ENCODE assay signal across 8 cellular contexts in genomic region chr22:24894220-24894975, GRCh38. TPM values are rescaled to one million over a fixed set of nuclear protein-coding genes. Genes with fewer than 3 reads are reported as not detected.
DNase-seq lines count a peak whose midpoint lies in the region; ATAC-seq, FAIRE-seq and TF ChIP-seq lines count a peak whose summit lies in the region.

No MANE protein-coding gene starts in this region.

- ATAC-seq in lower lobe of right lung, result peak; percentile 95 to 96
- no peak for ATAC-seq in activated naive CD4-positive, alpha-beta T cell treated with anti-CD3 and anti-CD28 coated beads, Interleukin-2, amount 50 U/mL, for 72 hours
- ATAC-seq in GM21367 (IDR thresholded peaks at IDR 0.05; ENCODE audit: unreplicated experiment), result no peak

- H3K27me3 ChIP-seq in lower lobe of right lung (ENCODE audit: low read depth), result no peaks in the 10 kb centered on the region

- no peaks in the 10 kb centered on the region for H3K36me3 ChIP-seq in lower lobe of right lung

- CTCF ChIA-PET in activated CD4-positive, alpha-beta memory T cell treated with anti-CD3 and anti-CD28 coated beads, Interleukin-2, amount 10 ng/mL, durations not matched to agents 7 days and 5 days (lab: Charles Lee), result no interaction called here

- peak; percentile 76 for DNase-seq in H54 (ENCODE audit: insufficient read length, low spot score)
- DNase-seq in NCI-H748 treated with DMSO at 0.1 percent for 48 hours (lab: John Stamatoyannopoulos, UW), result peak; percentile 83
- peak; percentile 95 for DNase-seq in coronary artery (ENCODE audit: low spot score)
- peak; percentile 88 for DNase-seq in lower lobe of right lung
- no peak for DNase-seq in activated naive CD4-positive, alpha-beta T cell treated with anti-CD3 and anti-CD28 coated beads, Interleukin-2, amount 50 U/mL, for 72 hours (ENCODE audit: low spot score in 2 of 2)
- no peak for DNase-seq in stimulated activated CD4-positive, alpha-beta T cell treated with anti-CD3 and anti-CD28 coated beads, Interleukin-2, amount 100 ng/mL, for 24 hours
- no peak for DNase-seq in activated CD4-positive, alpha-beta memory T cell treated with anti-CD3 and anti-CD28 coated beads, Interleukin-2, amount 10 ng/mL, durations not matched to agents 7 days and 5 days

- H3K27ac ChIP-seq in coronary artery, result peak overlapping the region; percentile 81 to 86
- peak overlapping the region; percentile 79 for H3K27ac ChIP-seq in lower lobe of right lung

- intact Hi-C loops in lower lobe of right lung (cut with DNase I), result no loop called here

- TF ChIP-seq CTCF in coronary artery (IDR thresholded peaks at IDR 0.05) (no peak), lower lobe of right lung (IDR thresholded peaks at IDR 0.05) (no peak)

- no peak overlapping the region for H3K27ac Mint-ChIP-seq in activated naive CD4-positive, alpha-beta T cell treated with anti-CD3 and anti-CD28 coated beads, Interleukin-2, amount 50 U/mL, for 72 hours
- H3K27ac Mint-ChIP-seq in activated CD4-positive, alpha-beta memory T cell treated with anti-CD3 and anti-CD28 coated beads, Interleukin-2, amount 10 ng/mL, durations not matched to agents 7 days and 5 days, result no peak overlapping the region

- no peaks in the 10 kb centered on the region for H3K4me1 Mint-ChIP-seq in activated CD4-positive, alpha-beta memory T cell treated with anti-CD3 and anti-CD28 coated beads, Interleukin-2, amount 10 ng/mL, durations not matched to agents 7 days and 5 days

- no peaks in the 10 kb centered on the region for H3K27me3 Mint-ChIP-seq in activated CD4-positive, alpha-beta memory T cell treated with anti-CD3 and anti-CD28 coated beads, Interleukin-2, amount 10 ng/mL, durations not matched to agents 7 days and 5 days

- no peak for TF ChIP-seq POLR2A in H54 (IDR thresholded peaks at IDR 0.05; ENCODE audit: low read depth, low read length)

- peak; percentile 93 for FAIRE-seq in H54 (lab: Jason Lieb, UNC)

- POLR2A ChIA-PET in activated CD4-positive, alpha-beta memory T cell treated with anti-CD3 and anti-CD28 coated beads, Interleukin-2, amount 10 ng/mL, durations not matched to agents 7 days and 5 days (lab: Charles Lee), result no interaction called here

- H3K4me3 ChIP-seq in coronary artery (peak overlapping the region; percentile 49), lower lobe of right lung (no peak overlapping the region)

- no peaks in the 10 kb centered on the region for H3K9me3 Mint-ChIP-seq in activated naive CD4-positive, alpha-beta T cell treated with anti-CD3 and anti-CD28 coated beads, Interleukin-2, amount 50 U/mL, for 72 hours
- H3K9me3 Mint-ChIP-seq in activated CD4-positive, alpha-beta memory T cell treated with anti-CD3 and anti-CD28 coated beads, Interleukin-2, amount 10 ng/mL, durations not matched to agents 7 days and 5 days, result no peaks in the 10 kb centered on the region

- H3K4me3 Mint-ChIP-seq in activated CD4-positive, alpha-beta memory T cell treated with anti-CD3 and anti-CD28 coated beads, Interleukin-2, amount 10 ng/mL, durations not matched to agents 7 days and 5 days, result no peak overlapping the region

- no peaks in the 10 kb centered on the region for H3K36me3 Mint-ChIP-seq in activated naive CD4-positive, alpha-beta T cell treated with anti-CD3 and anti-CD28 coated beads, Interleukin-2, amount 50 U/mL, for 72 hours
- H3K36me3 Mint-ChIP-seq in activated CD4-positive, alpha-beta memory T cell treated with anti-CD3 and anti-CD28 coated beads, Interleukin-2, amount 10 ng/mL, durations not matched to agents 7 days and 5 days (ENCODE audit: low read depth), result no peaks in the 10 kb centered on the region

- no peaks in the 10 kb centered on the region for H3K9me3 ChIP-seq in lower lobe of right lung

- peaks cover 15% of the 10 kb centered on the region for H3K4me1 ChIP-seq in lower lobe of right lung

RNA-seq across cellular contexts. Expression of gene LHFPL7, which starts 52.1 kb away (rescaled TPM):
- not detected for total RNA-seq in lower lobe of right lung
- total RNA-seq in activated naive CD4-positive, alpha-beta T cell treated with anti-CD3 and anti-CD28 coated beads, Interleukin-2, amount 50 U/mL, for 72 hours, result not detected
- total RNA-seq in activated CD4-positive, alpha-beta memory T cell treated with anti-CD3 and anti-CD28 coated beads, Interleukin-2, amount 10 ng/mL, durations not matched to agents 7 days and 5 days, result not detected

RNA-seq across cellular contexts. Expression of gene KIAA1671, which starts 58.1 kb away (rescaled TPM):
- total RNA-seq in lower lobe of right lung, result 40.7 TPM
- total RNA-seq in activated naive CD4-positive, alpha-beta T cell treated with anti-CD3 and anti-CD28 coated beads, Interleukin-2, amount 50 U/mL, for 72 hours, result 10 to 100 TPM in 1 of 2 donors, 1 to 10 TPM in 1; 2.0 to 22.0 TPM
- 10 to 100 TPM; 35.0 to 35.5 TPM for total RNA-seq in activated CD4-positive, alpha-beta memory T cell treated with anti-CD3 and anti-CD28 coated beads, Interleukin-2, amount 10 ng/mL, durations not matched to agents 7 days and 5 days

Comparison
In these comparisons a context has a peak if more than half of its experiments do, and no peak if none do; other contexts are left out.
1. DNase-seq: peak in H54 (single experiment), NCI-H748 treated with DMSO at 0.1 percent for 48 hours (single experiment), coronary artery (single experiment) and lower lobe of right lung (single experiment); none in activated naive CD4-positive, alpha-beta T cell treated with anti-CD3 and anti-CD28 coated beads, Interleukin-2, amount 50 U/mL, for 72 hours (0 of 2), stimulated activated CD4-positive, alpha-beta T cell treated with anti-CD3 and anti-CD28 coated beads, Interleukin-2, amount 100 ng/mL, for 24 hours (0 of 2) and activated CD4-positive, alpha-beta memory T cell treated with anti-CD3 and anti-CD28 coated beads, Interleukin-2, amount 10 ng/mL, durations not matched to agents 7 days and 5 days (single experiment).
2. ATAC-seq: peak in lower lobe of right lung (2 of 2); none in activated naive CD4-positive, alpha-beta T cell treated with anti-CD3 and anti-CD28 coated beads, Interleukin-2, amount 50 U/mL, for 72 hours (0 of 2) and GM21367 (single experiment).